Comparison of ENCODE assay signal across 1 cellular context in the genomic region with DNA sequence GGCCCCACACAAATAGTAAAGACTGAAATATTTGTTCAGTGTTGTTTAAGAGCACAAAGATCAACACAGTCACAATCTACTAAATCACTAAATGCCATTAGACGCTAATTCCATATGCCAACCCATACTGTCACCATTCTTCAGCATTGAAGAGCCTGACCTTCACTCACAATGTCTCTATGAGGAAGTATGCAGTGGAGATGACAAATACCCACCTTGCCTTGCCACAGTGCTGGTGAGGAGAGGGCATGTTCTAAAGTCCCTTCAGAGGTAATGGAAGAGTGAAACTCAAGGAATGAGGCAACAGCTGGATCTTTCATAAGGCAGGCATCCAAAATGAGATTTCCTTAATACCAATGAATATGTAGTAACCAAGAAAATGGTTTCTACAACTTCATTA.
A peak's percentile ranks its signal among the peaks of the same experiment; 100 is the strongest.
TF ChIP-seq lines count a peak whose summit lies in the region.

No MANE protein-coding gene starts in this region.

TF ChIP-seq in HepG2, 621 proteins besides CTCF, POLR2A, EP300 and RAD21:
- TF ChIP-seq, protein P1, sequence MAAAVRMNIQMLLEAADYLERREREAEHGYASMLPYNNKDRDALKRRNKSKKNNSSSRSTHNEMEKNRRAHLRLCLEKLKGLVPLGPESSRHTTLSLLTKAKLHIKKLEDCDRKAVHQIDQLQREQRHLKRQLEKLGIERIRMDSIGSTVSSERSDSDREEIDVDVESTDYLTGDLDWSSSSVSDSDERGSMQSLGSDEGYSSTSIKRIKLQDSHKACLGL (CRISPR knock-in tag; IDR thresholded peaks at IDR 0.05), result no peak
- TF ChIP-seq FOXP1 (IDR thresholded peaks at IDR 0.05) (no peak), FOXP1 (CRISPR knock-in tag; IDR thresholded peaks at IDR 0.05) (peak; percentile 10; the same call in 1 of the 2 replicates), CBX5 (CRISPR knock-in tag; IDR thresholded peaks at IDR 0.05; ENCODE audit: borderline replicate concordance) (no peak), MXI1 (IDR thresholded peaks at IDR 0.05; ENCODE audit: borderline replicate concordance, low read depth, low read length) (no peak), ZNF777 (CRISPR knock-in tag; IDR thresholded peaks at IDR 0.05) (no peak), ZKSCAN5 (CRISPR knock-in tag; IDR thresholded peaks at IDR 0.05) (no peak), CBFB (CRISPR knock-in tag; IDR thresholded peaks at IDR 0.05) (no peak), DPF2 (CRISPR knock-in tag; IDR thresholded peaks at IDR 0.05; ENCODE audit: borderline replicate concordance, low read depth) (no peak), POGZ (CRISPR knock-in tag; IDR thresholded peaks at IDR 0.05) (no peak), SIN3A (IDR thresholded peaks at IDR 0.05; ENCODE audit: borderline replicate concordance, low read depth, low read length) (no peak), ZNF335 (CRISPR knock-in tag; IDR thresholded peaks at IDR 0.05) (no peak), ZNF552 (CRISPR knock-in tag; IDR thresholded peaks at IDR 0.05; ENCODE audit: borderline replicate concordance) (no peak), CEBPB (IDR thresholded peaks at IDR 0.05; ENCODE audit: borderline replicate concordance, low read depth, low read length) (no peak), ZMYM4 (CRISPR knock-in tag; IDR thresholded peaks at IDR 0.05) (no peak), HNF4A (CRISPR knock-in tag; IDR thresholded peaks at IDR 0.05) (peak; percentile 36), CAMTA2 (CRISPR knock-in tag; IDR thresholded peaks at IDR 0.05; ENCODE audit: borderline replicate concordance) (no peak)
- TF ChIP-seq, protein P2, sequence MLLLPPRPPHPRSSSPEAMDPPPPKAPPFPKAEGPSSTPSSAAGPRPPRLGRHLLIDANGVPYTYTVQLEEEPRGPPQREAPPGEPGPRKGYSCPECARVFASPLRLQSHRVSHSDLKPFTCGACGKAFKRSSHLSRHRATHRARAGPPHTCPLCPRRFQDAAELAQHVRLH (CRISPR knock-in tag; IDR thresholded peaks at IDR 0.05; ENCODE audit: borderline replicate concordance, low read depth), result no peak
- TF ChIP-seq, protein P3, sequence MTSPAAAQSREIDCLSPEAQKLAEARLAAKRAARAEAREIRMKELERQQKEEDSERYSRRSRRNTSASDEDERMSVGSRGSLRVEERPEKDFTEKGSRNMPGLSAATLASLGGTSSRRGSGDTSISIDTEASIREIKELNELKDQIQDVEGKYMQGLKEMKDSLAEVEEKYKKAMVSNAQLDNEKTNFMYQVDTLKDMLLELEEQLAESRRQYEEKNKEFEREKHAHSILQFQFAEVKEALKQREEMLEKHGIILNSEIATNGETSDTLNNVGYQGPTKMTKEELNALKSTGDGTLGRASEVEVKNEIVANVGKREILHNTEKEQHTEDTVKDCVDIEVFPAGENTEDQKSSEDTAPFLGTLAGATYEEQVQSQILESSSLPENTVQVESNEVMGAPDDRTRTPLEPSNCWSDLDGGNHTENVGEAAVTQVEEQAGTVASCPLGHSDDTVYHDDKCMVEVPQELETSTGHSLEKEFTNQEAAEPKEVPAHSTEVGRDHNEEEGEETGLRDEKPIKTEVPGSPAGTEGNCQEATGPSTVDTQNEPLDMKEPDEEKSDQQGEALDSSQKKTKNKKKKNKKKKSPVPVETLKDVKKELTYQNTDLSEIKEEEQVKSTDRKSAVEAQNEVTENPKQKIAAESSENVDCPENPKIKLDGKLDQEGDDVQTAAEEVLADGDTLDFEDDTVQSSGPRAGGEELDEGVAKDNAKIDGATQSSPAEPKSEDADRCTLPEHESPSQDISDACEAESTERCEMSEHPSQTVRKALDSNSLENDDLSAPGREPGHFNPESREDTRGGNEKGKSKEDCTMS (CRISPR knock-in tag; conservative IDR thresholded peaks at IDR 0.05), result no peak
